ENCODE assay signal across 25 cellular contexts in the genomic region with DNA sequence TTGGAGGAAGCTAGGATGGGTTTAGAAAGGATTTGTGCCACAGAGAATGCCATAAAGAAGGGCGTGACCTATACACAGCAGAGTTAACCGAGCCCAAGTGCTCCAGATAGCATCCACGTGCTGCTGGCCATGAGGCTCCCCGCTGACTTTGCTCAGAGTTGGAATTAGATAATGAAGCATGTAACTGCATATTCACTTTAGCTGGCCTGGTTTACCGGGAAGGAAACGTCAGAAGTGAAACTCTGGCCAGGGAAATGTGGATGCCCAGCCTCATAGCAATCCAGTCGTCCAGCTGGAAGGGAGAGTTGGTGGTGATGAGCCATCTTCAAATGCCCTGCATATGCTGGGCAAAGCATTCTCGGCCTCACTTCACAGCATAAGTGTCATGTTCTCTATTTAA. TPM values are rescaled to one million over a fixed set of nuclear protein-coding genes. Genes with fewer than 3 reads are reported as not detected.
"Had no signal": no experiment of that assay in that cellular context is flagged by ENCODE, and none has a peak within 500 bp of the region (broad histone marks: within the 10 kb centered on the region; RNA-seq: fewer than 3 reads in every experiment).

No MANE protein-coding gene starts in this region.

- H2AFZ ChIP-seq: hepatocyte had no signal

- H3K4me2 ChIP-seq: hepatocyte had no signal

- H3K9me3 ChIP-seq: esophagus squamous epithelium, right lobe of liver, thoracic aorta, upper lobe of left lung had no signal

- H3K4me1 ChIP-seq: breast epithelium, esophagus squamous epithelium, right lobe of liver, upper lobe of left lung had no signal

- H3K36me3 ChIP-seq: breast epithelium, esophagus squamous epithelium, right lobe of liver, thoracic aorta, upper lobe of left lung had no signal

- H3K79me2 ChIP-seq: hepatocyte had no signal

- DNase-seq: activated B cell treated with CpG ODN at 0.5 μM for 24 hours; activated CD4-positive, alpha-beta T cell treated with anti-CD3 and anti-CD28 coated beads for 4 hours; activated CD4-positive, alpha-beta T cell treated with anti-CD3 and anti-CD28 coated beads, Interleukin-2, amount 50 U/mL, for 48 hours; activated CD8-positive, alpha-beta memory T cell treated with anti-CD3 and anti-CD28 coated beads, Interleukin-2, amount 50 U/mL, for 48 hours; activated naive CD4-positive, alpha-beta T cell treated with Interleukin-2 at 50 U/mL for 16 hours; activated naive CD8-positive, alpha-beta T cell treated with anti-CD3 and anti-CD28 coated beads for 36 hours; activated T-cell treated with anti-CD3 and anti-CD28 coated beads, Interleukin-2, amount 50 U/mL, for 4 hours; esophagus squamous epithelium; foreskin fibroblast; right lobe of liver; stimulated activated CD4-positive, alpha-beta T cell treated with anti-CD3 and anti-CD28 coated beads, Interleukin-2, amount 100 ng/mL, for 48 hours; stimulated activated naive CD4-positive, alpha-beta T cell; SW 1271; T-helper 17 cell; upper lobe of left lung had no signal

- H3K27ac ChIP-seq: breast epithelium, coronary artery, esophagus squamous epithelium, hepatocyte, right lobe of liver, thoracic aorta, upper lobe of left lung had no signal

- ATAC-seq: activated T-cell treated with anti-CD3 and anti-CD28 coated beads, Interleukin-2, amount 50 U/mL, for 4 hours; natural killer cell treated with Interleukin-12 subunit alpha and Interleukin-12 subunit beta and Interleukin-15 and Interleukin-18, amount 100 ng/mL, for 72 hours; right lobe of liver; T-helper 17 cell had no signal

- H3K4me3 ChIP-seq: breast epithelium, coronary artery, esophagus squamous epithelium, hepatocyte, right lobe of liver, thoracic aorta, upper lobe of left lung had no signal

- H3K27me3 ChIP-seq: breast epithelium, esophagus squamous epithelium, hepatocyte, right lobe of liver, upper lobe of left lung had no signal

RNA-seq across cellular contexts. Expression of gene KRT35, which starts 6.1 kb away (rescaled TPM):
- total RNA-seq: activated B cell treated with CpG ODN at 0.5 μM for 24 hours; activated CD8-positive, alpha-beta memory T cell treated with anti-CD3 and anti-CD28 coated beads for 36 hours; activated naive CD8-positive, alpha-beta T cell treated with anti-CD3 and anti-CD28 coated beads for 36 hours; activated T-cell treated with anti-CD3 and anti-CD28 coated beads, Interleukin-2, amount 50 U/mL, for 4 hours; astrocyte; breast epithelium; esophagus squamous epithelium; glomerular endothelial cell; hepatocyte; natural killer cell treated with Interleukin-12 subunit alpha and Interleukin-12 subunit beta and Interleukin-15 and Interleukin-18, amount 100 ng/mL, for 72 hours; osteocyte; pulmonary artery endothelial cell; right lobe of liver; T-helper 17 cell; thoracic aorta; upper lobe of left lung had no signal
- polyA plus RNA-seq: hepatocyte had no signal

RNA-seq across cellular contexts. Expression of gene KRT32, which starts 7.7 kb away (rescaled TPM):
- total RNA-seq: activated B cell treated with CpG ODN at 0.5 μM for 24 hours; activated CD8-positive, alpha-beta memory T cell treated with anti-CD3 and anti-CD28 coated beads for 36 hours; activated naive CD8-positive, alpha-beta T cell treated with anti-CD3 and anti-CD28 coated beads for 36 hours; activated T-cell treated with anti-CD3 and anti-CD28 coated beads, Interleukin-2, amount 50 U/mL, for 4 hours; astrocyte; glomerular endothelial cell; hepatocyte; natural killer cell treated with Interleukin-12 subunit alpha and Interleukin-12 subunit beta and Interleukin-15 and Interleukin-18, amount 100 ng/mL, for 72 hours; osteocyte; pulmonary artery endothelial cell; right lobe of liver; T-helper 17 cell; thoracic aorta; upper lobe of left lung had no signal
- polyA plus RNA-seq: hepatocyte had no signal

RNA-seq across cellular contexts. Expression of gene KRT36, which starts 14.8 kb away (rescaled TPM):
- total RNA-seq: activated B cell treated with CpG ODN at 0.5 μM for 24 hours; activated CD8-positive, alpha-beta memory T cell treated with anti-CD3 and anti-CD28 coated beads for 36 hours; activated naive CD8-positive, alpha-beta T cell treated with anti-CD3 and anti-CD28 coated beads for 36 hours; activated T-cell treated with anti-CD3 and anti-CD28 coated beads, Interleukin-2, amount 50 U/mL, for 4 hours; astrocyte; breast epithelium; glomerular endothelial cell; hepatocyte; natural killer cell treated with Interleukin-12 subunit alpha and Interleukin-12 subunit beta and Interleukin-15 and Interleukin-18, amount 100 ng/mL, for 72 hours; osteocyte; pulmonary artery endothelial cell; right lobe of liver; T-helper 17 cell; thoracic aorta; upper lobe of left lung had no signal
- polyA plus RNA-seq: hepatocyte had no signal

RNA-seq across cellular contexts. Expression of gene KRT13, which starts 30.5 kb away (rescaled TPM):
- total RNA-seq: activated B cell treated with CpG ODN at 0.5 μM for 24 hours; activated CD8-positive, alpha-beta memory T cell treated with anti-CD3 and anti-CD28 coated beads for 36 hours; activated naive CD8-positive, alpha-beta T cell treated with anti-CD3 and anti-CD28 coated beads for 36 hours; activated T-cell treated with anti-CD3 and anti-CD28 coated beads, Interleukin-2, amount 50 U/mL, for 4 hours; astrocyte; glomerular endothelial cell; natural killer cell treated with Interleukin-12 subunit alpha and Interleukin-12 subunit beta and Interleukin-15 and Interleukin-18, amount 100 ng/mL, for 72 hours; osteocyte; pulmonary artery endothelial cell; T-helper 17 cell had no signal

RNA-seq across cellular contexts. Expression of gene KRT38, which starts 34.1 kb away (rescaled TPM):
- total RNA-seq: activated B cell treated with CpG ODN at 0.5 μM for 24 hours; activated CD8-positive, alpha-beta memory T cell treated with anti-CD3 and anti-CD28 coated beads for 36 hours; activated naive CD8-positive, alpha-beta T cell treated with anti-CD3 and anti-CD28 coated beads for 36 hours; activated T-cell treated with anti-CD3 and anti-CD28 coated beads, Interleukin-2, amount 50 U/mL, for 4 hours; astrocyte; breast epithelium; glomerular endothelial cell; hepatocyte; natural killer cell treated with Interleukin-12 subunit alpha and Interleukin-12 subunit beta and Interleukin-15 and Interleukin-18, amount 100 ng/mL, for 72 hours; osteocyte; pulmonary artery endothelial cell; right lobe of liver; T-helper 17 cell; thoracic aorta; upper lobe of left lung had no signal
- polyA plus RNA-seq: hepatocyte had no signal
